Comparison of ENCODE assay signal across 8 cellular contexts in the genomic region with DNA sequence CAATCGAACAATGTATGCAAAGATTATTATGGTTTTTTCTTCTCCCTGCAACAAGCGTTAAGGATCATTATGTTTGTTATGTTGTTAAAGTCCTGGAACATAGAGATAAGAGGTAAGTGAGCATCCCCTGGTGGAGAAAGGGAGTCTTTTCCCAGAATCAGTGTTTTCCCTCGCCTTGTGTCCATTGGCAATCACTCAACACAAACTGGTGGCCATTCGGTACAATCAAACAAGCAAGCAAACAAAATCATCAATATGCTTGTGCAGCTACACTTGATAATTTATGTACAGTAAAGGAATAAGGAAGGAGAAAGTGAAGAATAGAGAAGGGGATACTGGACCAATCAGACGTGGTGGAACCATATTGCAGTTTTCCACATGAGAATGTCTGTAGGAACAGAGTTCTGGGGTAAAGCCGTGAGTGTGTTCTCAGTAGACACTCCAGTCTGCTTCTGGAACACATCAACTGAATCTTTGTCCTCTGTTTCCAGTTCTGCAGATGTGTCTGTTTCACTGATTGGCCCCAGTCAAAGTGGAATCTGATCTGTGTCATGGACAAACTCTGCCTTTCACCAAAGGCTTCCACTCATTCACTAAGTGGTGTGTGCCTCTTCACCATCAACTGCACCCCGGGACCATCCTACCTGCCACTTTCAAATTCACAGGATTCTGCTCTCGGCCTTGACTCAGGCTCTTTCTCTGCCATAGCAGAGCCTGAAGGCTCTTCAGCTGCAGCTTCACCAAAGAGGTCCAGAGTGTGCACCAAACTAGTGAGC.
A peak's percentile ranks its signal among the peaks of the same experiment; 100 is the strongest.
DNase-seq lines count a peak whose midpoint lies in the region; ATAC-seq and TF ChIP-seq lines count a peak whose summit lies in the region.

No MANE protein-coding gene starts in this region.

- BruUV-seq in OCI-LY7 (replicated peaks; lab: Mats Ljungman, UMichigan), result no TSS peak

- no peak overlapping the region for H2AK5ac ChIP-seq in H9 (ENCODE audit: insufficient read length, low read length)

- DNase-seq in CD4-positive, alpha-beta T cell, result no peak
- DNase-seq in H9 (no peak), OCI-LY7 (ENCODE audit: low spot score) (peak; percentile 27), fibroblast of gingiva (ENCODE audit: low read depth) (peak; percentile 14), stromal cell of bone marrow (ENCODE audit: low read depth) (peak; percentile 25), amniotic stem cell (lab: John Stamatoyannopoulos, UW) (no peak)
- DNase-seq in stimulated activated CD4-positive, alpha-beta T cell treated with anti-CD3 and anti-CD28 coated beads, Interleukin-2, amount 100 ng/mL, for 48 hours, result no peak

- H4K5ac ChIP-seq in H9 (ENCODE audit: insufficient read length, low read depth, low read length), result no peak overlapping the region

- POLR2A ChIA-PET in CD4-positive, alpha-beta T cell (lab: Charles Lee), result interaction anchor here (2.0 to 2.4 kb wide), 4 partner anchors 10 to 517 kb away, joined by 12 to 75 read pairs (median 28); partner anchors contain the start of genes FUS and RUSF1
- POLR2A ChIA-PET in OCI-LY7 (lab: Charles Lee), result no interaction called here

- no peak overlapping the region for H3K4me3 ChIP-seq in OCI-LY7 (ENCODE audit: low read depth, low read length, poor library complexity, severe bottlenecking)

- peak overlapping the region; percentile 70 for H3K4me3 Mint-ChIP-seq in CD4-positive, alpha-beta T cell
- H3K4me3 Mint-ChIP-seq in H9, result no peak overlapping the region

- TF ChIP-seq CTCF in CD4-positive, alpha-beta T cell (IDR thresholded peaks at IDR 0.05), result peak; percentile 51
- peak; percentile 78 for TF ChIP-seq CTCF in H9 (conservative IDR thresholded peaks at IDR 0.05)
- TF ChIP-seq CTCF in OCI-LY7 (conservative IDR thresholded peaks at IDR 0.05; ENCODE audit: low read length), result peak; percentile 78

- peaks cover 14% of the 10 kb centered on the region for H3K36me3 Mint-ChIP-seq in CD4-positive, alpha-beta T cell (ENCODE audit: low read depth)
- H3K36me3 Mint-ChIP-seq in H9 (ENCODE audit: insufficient read depth in 1 of 3, low read depth in 3 of 3), result peaks cover 0 to 2% (median 0%) of the 10 kb centered on the region in 3 experiments; a peak in 2 of 7 replicates

- no peak overlapping the region for H4K91ac ChIP-seq in H9 (ENCODE audit: insufficient read length, low read depth, low read length)

- no peak overlapping the region for H3K9ac ChIP-seq in H9 (ENCODE audit: extremely low read depth, insufficient read length, low read length)

- H3K23ac ChIP-seq in H9 (ENCODE audit: insufficient read length, low read depth, low read length), result no peak overlapping the region

- H3K18ac ChIP-seq in H9 (ENCODE audit: insufficient read length, low read depth, low read length), result no peak overlapping the region

- peaks cover 4% of the 10 kb centered on the region for H3K23me2 ChIP-seq in H9 (ENCODE audit: insufficient read length, low read depth, low read length, poor library complexity, severe bottlenecking)

- no peak overlapping the region for H2BK5ac ChIP-seq in H9 (ENCODE audit: insufficient read length, low read length)

- H2BK15ac ChIP-seq in H9 (ENCODE audit: low read depth, low read length), result no peak overlapping the region

- H3K27me3 ChIP-seq in CD4-positive, alpha-beta T cell (ENCODE audit: control insufficient read depth, insufficient read depth, low read length), result no peaks in the 10 kb centered on the region
- no peaks in the 10 kb centered on the region for H3K27me3 ChIP-seq in H9 (ENCODE audit: insufficient read depth, low read length)

- no peak for ATAC-seq in CD4-positive, alpha-beta T cell (ENCODE audit: poor library complexity)
- no peak for ATAC-seq in GM19395 (IDR thresholded peaks at IDR 0.05; ENCODE audit: unreplicated experiment)

- H3K36me3 ChIP-seq in OCI-LY7 (ENCODE audit: insufficient read depth, low read length), result no peaks in the 10 kb centered on the region

- no peak overlapping the region for H3K27ac ChIP-seq in CD4-positive, alpha-beta T cell (ENCODE audit: low read depth, low read length)
- H3K27ac ChIP-seq in H9 (ENCODE audit: insufficient read length, low read depth, low read length) (no peak overlapping the region), OCI-LY7 (ENCODE audit: low read depth, low read length, poor library complexity, severe bottlenecking) (no peak overlapping the region)

- no peak overlapping the region for H4K8ac ChIP-seq in H9 (replicated peaks; ENCODE audit: insufficient read length, low read depth, low read length)

- no peaks in the 10 kb centered on the region for H3K27me3 Mint-ChIP-seq in CD4-positive, alpha-beta T cell
- H3K27me3 Mint-ChIP-seq in H9 (ENCODE audit: low read depth), result peaks cover 4% of the 10 kb centered on the region

- H3K9me3 Mint-ChIP-seq in CD4-positive, alpha-beta T cell, result no peaks in the 10 kb centered on the region
- peaks cover 0 to 2% of the 10 kb centered on the region in 2 experiments; a peak in 3 of 5 replicates for H3K9me3 Mint-ChIP-seq in H9

- no peak overlapping the region for H3K56ac ChIP-seq in H9 (ENCODE audit: insufficient read length, low read depth, low read length)

- intact Hi-C loops in CD4-positive, alpha-beta T cell (cut with DNase I, micrococcal nuclease), result loop anchor here (5.0 to 10.0 kb wide), 4 partner anchors 160 to 712 kb away; partner anchors contain the start of genes ARMC5 (in 1 of the 2), HSD3B7 (in 1 of the 2) and RUSF1 (in 1 of the 2)
- intact Hi-C loops in OCI-LY7 (cut with micrococcal nuclease; ENCODE audit: unreplicated experiment), result loop anchor here (5.0 kb wide), 2 partner anchors 190 to 240 kb away; partner anchors contain the start of genes ARMC5 and RUSF1

- H3K4me1 ChIP-seq in H9 (ENCODE audit: insufficient read depth, low read length), result no peaks in the 10 kb centered on the region
- H3K4me1 ChIP-seq in OCI-LY7 (ENCODE audit: insufficient read depth, low read length, poor library complexity, severe bottlenecking), result peaks cover 23% of the 10 kb centered on the region

- H3K27ac Mint-ChIP-seq in CD4-positive, alpha-beta T cell, result no peak overlapping the region
- H3K27ac Mint-ChIP-seq in H9, result no peak overlapping the region

- no peak overlapping the region for H3T11ph ChIP-seq in H9 (ENCODE audit: low read length)

- peaks cover 3% of the 10 kb centered on the region for H3K79me1 ChIP-seq in H9 (ENCODE audit: insufficient read depth, low read depth, low read length, poor library complexity, severe bottlenecking)

- H3K14ac ChIP-seq in H9 (ENCODE audit: insufficient read depth, low read length), result no peak overlapping the region

- H3K9me3 ChIP-seq in CD4-positive, alpha-beta T cell (ENCODE audit: control insufficient read depth, low read length), result no peaks in the 10 kb centered on the region
- no peaks in the 10 kb centered on the region for H3K9me3 ChIP-seq in H9 (ENCODE audit: control insufficient read depth, low read depth, low read length)
- no peaks in the 10 kb centered on the region for H3K9me3 ChIP-seq in OCI-LY7 (ENCODE audit: low read length)

- H4K20me1 ChIP-seq in H9 (ENCODE audit: control insufficient read depth, insufficient read depth, insufficient read length), result no peaks in the 10 kb centered on the region
- peaks cover 9% of the 10 kb centered on the region; the same call in 1 of the 2 replicates for H4K20me1 ChIP-seq in OCI-LY7 (ENCODE audit: insufficient read depth, low read length)

- H3K9me2 ChIP-seq in OCI-LY7 (ENCODE audit: insufficient read depth, low read length), result no peaks in the 10 kb centered on the region

- no CpG with 5 or more reads among the region's 8 CpGs for WGBS in H9 (ENCODE audit: extremely low coverage, insufficient read length, low lambda C conversion rate)

- H3K79me2 ChIP-seq in H9 (ENCODE audit: insufficient read depth, low read length), result peaks cover 6% of the 10 kb centered on the region; the same call in 1 of the 2 replicates
- H3K79me2 ChIP-seq in OCI-LY7 (ENCODE audit: insufficient read depth, low read depth, low read length), result peaks cover 16% of the 10 kb centered on the region; the same call in 1 of the 2 replicates

- H2BK12ac ChIP-seq in H9 (ENCODE audit: insufficient read length, low read depth, low read length), result no peak overlapping the region

- no peak overlapping the region for H2BK120ac ChIP-seq in H9 (ENCODE audit: low read depth, low read length, poor library complexity, severe bottlenecking)

- H3K4me2 ChIP-seq in H9 (ENCODE audit: insufficient read depth, insufficient read length, low read length), result no peak overlapping the region
- no peak overlapping the region for H3K4me2 ChIP-seq in OCI-LY7 (ENCODE audit: low read length)

- CTCF ChIA-PET in CD4-positive, alpha-beta T cell (lab: Charles Lee), result interaction anchor here (1.6 kb wide), 1 partner anchor 14 kb away, joined by 4 read pairs; no protein-coding TSS in a partner anchor
- CTCF ChIA-PET in OCI-LY7 (lab: Charles Lee; ENCODE audit: unreplicated experiment), result interaction anchor here (0.6 kb wide), 1 partner anchor 431 kb away, joined by 3 read pairs; no protein-coding TSS in a partner anchor

- H2AFZ ChIP-seq in H9 (ENCODE audit: low read length) (no peak overlapping the region), OCI-LY7 (ENCODE audit: low read length) (no peak overlapping the region)

- H2BK20ac ChIP-seq in H9 (ENCODE audit: low read depth, low read length, poor library complexity, severe bottlenecking), result no peak overlapping the region

- H3K4me1 Mint-ChIP-seq in CD4-positive, alpha-beta T cell (ENCODE audit: low read depth), result peaks cover 27% of the 10 kb centered on the region
- H3K4me1 Mint-ChIP-seq in H9, result peaks cover 9% of the 10 kb centered on the region in 2 experiments

- no peak overlapping the region for H3K4ac ChIP-seq in H9 (ENCODE audit: low read depth, low read length)

Comparison
In these comparisons a context has a peak if more than half of its experiments do, and no peak if none do; other contexts are left out.
1. DNase-seq: peak in OCI-LY7 (single experiment), fibroblast of gingiva (single experiment) and stromal cell of bone marrow (single experiment); none in CD4-positive, alpha-beta T cell (0 of 10), H9 (single experiment), amniotic stem cell (single experiment) and stimulated activated CD4-positive, alpha-beta T cell treated with anti-CD3 and anti-CD28 coated beads, Interleukin-2, amount 100 ng/mL, for 48 hours (0 of 2).
2. Peak in every context shown above with its lines, with median percentiles within 50 percentile points of each other: CTCF ChIP-seq.